10 cellular contexts compared by ENCODE assay signal in the genomic region with DNA sequence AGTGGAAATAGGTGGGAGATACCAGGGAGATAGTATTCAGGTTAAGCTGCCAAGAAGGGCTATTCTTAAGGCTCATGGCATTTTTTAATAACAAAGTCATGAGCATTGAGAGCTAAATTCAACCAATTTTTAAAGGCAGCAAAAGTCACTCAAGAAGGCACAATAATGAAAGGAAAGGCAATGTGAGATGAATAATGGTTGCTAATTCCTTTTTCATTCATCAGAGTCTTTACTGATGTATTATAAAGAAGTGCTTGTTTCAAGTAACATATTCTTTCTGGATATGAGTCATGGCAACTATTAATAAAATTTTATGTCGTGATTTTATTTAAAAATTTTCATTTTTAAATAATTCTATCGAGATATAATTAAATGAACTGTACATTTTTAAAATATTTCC. TPM values are rescaled to one million over a fixed set of nuclear protein-coding genes. Genes with fewer than 3 reads are reported as not detected.
"Had no signal": no experiment of that assay in that cellular context is flagged by ENCODE, and none has a peak within 500 bp of the region (broad histone marks: within the 10 kb centered on the region; RNA-seq: fewer than 3 reads in every experiment).

No MANE protein-coding gene starts in this region.

- H3K4me2 ChIP-seq: GM23338 had no signal

- FAIRE-seq: H1, H54, HTR-8/SVneo, K562 had no signal

- H2AFZ ChIP-seq: GM23338 had no signal

- DNase-seq: H9, HCEC 1CT, IMR-90, KG1 had no signal

- H3K4me3 ChIP-seq: GM23338, K562 had no signal

RNA-seq across cellular contexts. Expression of a gene that starts 40.7 kb away (rescaled TPM):
- total RNA-seq: GM23338, H1, H9, HT-29, IMR-90, K562 had no signal
- polyA plus RNA-seq: GM23338, H1, IMR-90, K562 had no signal
